ENCODE assay signal across 20 cellular contexts in the genomic region with DNA sequence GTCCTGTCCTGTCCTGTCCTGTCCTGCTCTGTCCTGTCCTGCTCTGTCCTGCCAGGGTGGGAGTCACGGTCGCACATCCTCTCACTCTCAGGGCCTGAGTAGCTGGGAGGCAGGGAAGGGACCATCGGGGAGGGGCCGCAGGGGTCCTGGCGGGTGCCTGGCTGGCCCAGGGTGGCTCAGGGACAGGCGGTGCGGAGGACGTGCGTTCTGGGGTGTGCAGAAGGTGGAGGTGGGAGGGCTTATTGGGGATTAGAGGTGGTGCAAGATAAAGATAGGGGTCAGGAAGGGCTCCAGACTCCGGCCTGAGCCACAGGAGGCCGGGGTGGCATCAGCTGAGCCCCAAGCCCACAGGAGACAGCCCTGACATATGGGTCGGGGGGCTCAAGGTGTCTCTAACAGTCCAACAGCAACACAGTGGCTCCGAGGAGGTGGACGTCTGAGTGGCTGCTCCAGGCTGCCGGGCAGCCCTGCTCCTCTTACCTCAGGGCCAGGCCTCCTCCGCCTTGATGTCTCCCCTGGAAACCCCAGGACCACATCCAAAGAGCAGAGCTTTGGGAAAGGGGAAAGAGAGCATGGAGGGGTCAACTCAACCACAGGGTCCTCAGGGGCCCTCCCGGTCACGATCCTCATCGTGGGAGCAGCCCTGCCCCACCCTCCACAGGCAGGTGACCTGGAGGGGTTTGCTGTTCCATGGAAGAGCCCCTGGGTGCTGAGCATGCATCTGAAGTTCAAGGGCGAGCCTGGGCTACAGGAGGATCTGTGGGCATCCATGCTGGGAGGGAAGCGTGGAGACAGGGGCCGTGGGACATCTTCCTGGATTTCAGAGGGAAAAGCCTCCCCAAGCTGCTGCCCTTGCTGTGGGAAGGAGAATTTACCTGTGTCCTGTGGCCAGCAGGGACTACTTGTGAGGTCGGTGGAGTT. TPM values are rescaled to one million over a fixed set of nuclear protein-coding genes. Genes with fewer than 3 reads are reported as not detected.
DNase-seq lines count a peak whose midpoint lies in the region; ATAC-seq and TF ChIP-seq lines count a peak whose summit lies in the region.
"Had no signal": no experiment of that assay in that cellular context is flagged by ENCODE, and none has a peak within 500 bp of the region (broad histone marks: within the 10 kb centered on the region; RNA-seq: fewer than 3 reads in every experiment).

No MANE protein-coding gene starts in this region.

- H3K4me1 ChIP-seq in cardiac muscle cell (ENCODE audit: low read depth) (peaks cover 29% of the 10 kb centered on the region), parathyroid adenoma (peaks cover 3% of the 10 kb centered on the region), tibial artery (peaks cover 9 to 93% (median 72%) of the 10 kb centered on the region in 4 donors), testis (peaks cover 27% of the 10 kb centered on the region)

- H3K4me1 Mint-ChIP-seq in chondrocyte (ENCODE audit: low read depth): peaks cover 46% of the 10 kb centered on the region
- H3K4me1 Mint-ChIP-seq: activated CD4-positive, alpha-beta T cell treated with anti-CD3 and anti-CD28 coated beads, Interleukin-2, amount 10 ng/mL, durations not matched to agents 7 days and 5 days; activated naive CD4-positive, alpha-beta T cell treated with anti-CD3 and anti-CD28 coated beads, Interleukin-2, amount 10 ng/mL, durations not matched to agents 7 days and 5 days; immature natural killer cell had no signal

- no peaks in the 10 kb centered on the region for H3K79me2 ChIP-seq in parathyroid adenoma

- no peak for TF ChIP-seq POLR2A in testis (IDR thresholded peaks at IDR 0.05)

- H3K27ac ChIP-seq in cardiac muscle cell (peak overlapping the region; percentile 71), parathyroid adenoma (peak overlapping the region; percentile 44), tibial artery (peak overlapping the region; percentile 97 to 98), testis (no peak overlapping the region)

- no peak for ATAC-seq in HG03469 (IDR thresholded peaks at IDR 0.05; ENCODE audit: unreplicated experiment)
- ATAC-seq: body of pancreas had no signal

- H3K9me3 ChIP-seq in cardiac muscle cell (ENCODE audit: low read depth) (no peaks in the 10 kb centered on the region), parathyroid adenoma (ENCODE audit: control insufficient read depth, low read length) (no peaks in the 10 kb centered on the region), tibial artery (no peaks in the 10 kb centered on the region), testis (no peaks in the 10 kb centered on the region)
- H3K9me3 ChIP-seq: body of pancreas had no signal

- H3K9me3 Mint-ChIP-seq in chondrocyte (ENCODE audit: low read depth): peaks cover 13% of the 10 kb centered on the region

- H3K4me3 Mint-ChIP-seq in chondrocyte (ENCODE audit: unreplicated experiment): no peak overlapping the region
- H3K4me3 Mint-ChIP-seq: activated CD4-positive, alpha-beta T cell treated with anti-CD3 and anti-CD28 coated beads, Interleukin-2, amount 10 ng/mL, durations not matched to agents 7 days and 5 days; activated naive CD4-positive, alpha-beta T cell treated with anti-CD3 and anti-CD28 coated beads, Interleukin-2, amount 10 ng/mL, durations not matched to agents 7 days and 5 days; dendritic cell treated with granulocyte-macrophage colony-stimulating factor and Interleukin-4, amounts not matched to agents 40 ng/mL and 50 ng/mL, for 4 days; IgD-negative memory B cell; immature natural killer cell; nephron progenitor cell; stimulated activated naive CD8-positive, alpha-beta T cell treated with anti-CD3 and anti-CD28 coated beads, Interleukin-15, Interleukin-2, amounts not matched to agents 100 ng/mL and 50 ng/mL, for 24 hours had no signal

- no peak for TF ChIP-seq CTCF in chondrocyte (IDR thresholded peaks at IDR 0.05)
- no peak for TF ChIP-seq CTCF in cardiac muscle cell (IDR thresholded peaks at IDR 0.05; ENCODE audit: low read depth, low read length)
- no peak for TF ChIP-seq CTCF in parathyroid adenoma (IDR thresholded peaks at IDR 0.05)
- TF ChIP-seq CTCF in tibial artery (IDR thresholded peaks at IDR 0.05): no peak
- no peak for TF ChIP-seq CTCF in testis (IDR thresholded peaks at IDR 0.05)

- H3K36me3 ChIP-seq in cardiac muscle cell (no peaks in the 10 kb centered on the region), parathyroid adenoma (ENCODE audit: control insufficient read depth, insufficient read depth, low read length) (no peaks in the 10 kb centered on the region), tibial artery (no peaks in the 10 kb centered on the region), testis (ENCODE audit: low read depth, missing control alignments) (no peaks in the 10 kb centered on the region)
- H3K36me3 ChIP-seq: HAP-1 had no signal

- H3K4me3 ChIP-seq in cardiac muscle cell: no peak overlapping the region
- H3K4me3 ChIP-seq in parathyroid adenoma (ENCODE audit: low read depth, low read length): no peak overlapping the region
- H3K4me3 ChIP-seq in tibial artery: peak overlapping the region; percentile 27 to 33
- H3K4me3 ChIP-seq in testis: no peak overlapping the region
- H3K4me3 ChIP-seq: body of pancreas, HAP-1 had no signal

- H3K36me3 Mint-ChIP-seq in chondrocyte (ENCODE audit: low read depth): peaks cover 2% of the 10 kb centered on the region
- H3K36me3 Mint-ChIP-seq: activated naive CD4-positive, alpha-beta T cell treated with anti-CD3 and anti-CD28 coated beads, Interleukin-2, amount 10 ng/mL, durations not matched to agents 7 days and 5 days; IgD-negative memory B cell had no signal

- DNase-seq in chondrocyte (ENCODE audit: low spot score) (peak; percentile 60), cardiac muscle cell (ENCODE audit: low read depth in 1 of 2, low spot score in 1 of 2) (no peak), tibial artery (peak in 1 of 2 donors; percentile 72), SIG-M5 (lab: John Stamatoyannopoulos, UW) (no peak), GDM1 (lab: John Stamatoyannopoulos, UW) (no peak), testis (no peak)
- DNase-seq: activated CD4-positive, alpha-beta T cell treated with anti-CD3 and anti-CD28 coated beads, Interleukin-2, amount 10 ng/mL, durations not matched to agents 7 days and 5 days; activated naive CD4-positive, alpha-beta T cell treated with anti-CD3 and anti-CD28 coated beads, Interleukin-2, amount 10 ng/mL, durations not matched to agents 7 days and 5 days; body of pancreas; immature natural killer cell; MV-4-11; NCI-H1930; NCI-H510A treated with DMSO at 0.1 percent for 48 hours; nephron progenitor cell had no signal

- 86 to 91% methylated on average over 17 to 23 of the region's 23 CpGs for WGBS in testis, 2 donors

- H3K27me3 Mint-ChIP-seq in chondrocyte (ENCODE audit: low read depth): peaks cover 2% of the 10 kb centered on the region

- H2AFZ ChIP-seq in parathyroid adenoma: peak overlapping the region; percentile 56

- H3K4me2 ChIP-seq in parathyroid adenoma (ENCODE audit: low read length): no peak overlapping the region

- intact Hi-C loops in tibial artery (cut with DNase I; ENCODE audit: low total_unique reads): loop anchor here (5.0 kb wide), 2 partner anchors 53 to 63 kb away; no protein-coding TSS in a partner anchor
- intact Hi-C loops in testis (cut with DNase I; ENCODE audit: low total_unique reads): no loop called here

- no peak overlapping the region for H3K9ac ChIP-seq in parathyroid adenoma

- H3K27me3 ChIP-seq in cardiac muscle cell: no peaks in the 10 kb centered on the region
- no peaks in the 10 kb centered on the region for H3K27me3 ChIP-seq in parathyroid adenoma (ENCODE audit: control insufficient read depth, insufficient read depth, low read length)
- no peaks in the 10 kb centered on the region for H3K27me3 ChIP-seq in tibial artery
- no peaks in the 10 kb centered on the region for H3K27me3 ChIP-seq in testis
- H3K27me3 ChIP-seq: body of pancreas had no signal

- peak overlapping the region; percentile 91 for H3K27ac Mint-ChIP-seq in chondrocyte (ENCODE audit: unreplicated experiment)
- H3K27ac Mint-ChIP-seq: activated CD4-positive, alpha-beta T cell treated with anti-CD3 and anti-CD28 coated beads, Interleukin-2, amount 10 ng/mL, durations not matched to agents 7 days and 5 days; activated naive CD4-positive, alpha-beta T cell treated with anti-CD3 and anti-CD28 coated beads, Interleukin-2, amount 10 ng/mL, durations not matched to agents 7 days and 5 days; dendritic cell treated with granulocyte-macrophage colony-stimulating factor and Interleukin-4, amounts not matched to agents 40 ng/mL and 50 ng/mL, for 4 days; IgD-negative memory B cell; nephron progenitor cell; stimulated activated naive CD8-positive, alpha-beta T cell treated with anti-CD3 and anti-CD28 coated beads, Interleukin-15, Interleukin-2, amounts not matched to agents 100 ng/mL and 50 ng/mL, for 24 hours had no signal

RNA-seq across cellular contexts. Expression of a gene that starts 39.6 kb away (rescaled TPM):
- 53.8 to 92.8 TPM (median 89.5 TPM) in 3 replicates for total RNA-seq in chondrocyte
- total RNA-seq in cardiac muscle cell: 10.7 and 14.0 TPM in 2 replicates
- polyA plus RNA-seq in cardiac muscle cell: 9.4 and 11.1 TPM in 2 replicates
- 10 to 100 TPM; 17.6 TPM for total RNA-seq in testis
- 23.0 TPM for polyA plus RNA-seq in testis (ENCODE audit: insufficient read depth, low read depth, low replicate concordance)

Comparison
In these comparisons a context has a peak if more than half of its experiments do, and no peak if none do; other contexts are left out.
1. H3K27ac ChIP-seq: peak in cardiac muscle cell (single experiment), parathyroid adenoma (single experiment) and tibial artery (2 of 2); none in testis (0 of 2).
2. H3K4me3 ChIP-seq: peak in tibial artery (2 of 2); none in cardiac muscle cell (single experiment), parathyroid adenoma (single experiment) and testis (0 of 2).